14 cellular contexts compared by ENCODE assay signal in the genomic region with DNA sequence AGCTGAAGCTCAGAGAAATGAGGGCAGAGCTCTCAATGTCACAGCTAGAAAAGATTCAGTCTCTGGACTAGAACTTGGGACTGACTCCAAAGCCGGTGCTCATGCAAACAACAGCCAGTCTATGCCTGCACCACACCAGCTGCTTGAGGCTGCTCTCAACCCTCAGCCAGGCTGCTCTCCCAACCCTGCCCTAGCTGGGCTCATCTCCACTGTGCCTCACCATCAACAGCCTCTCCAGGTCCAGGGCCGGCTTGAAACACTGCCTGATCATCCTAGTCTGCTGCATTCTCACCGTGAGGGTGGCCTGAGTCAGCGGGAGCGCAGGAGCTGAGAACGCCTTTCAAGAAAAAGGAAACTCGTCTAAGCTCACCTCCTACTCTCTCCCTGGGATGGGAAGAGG.
DNase-seq lines count a peak whose midpoint lies in the region; ATAC-seq and TF ChIP-seq lines count a peak whose summit lies in the region.
"Had no signal": no experiment of that assay in that cellular context is flagged by ENCODE, and none has a peak within 500 bp of the region (broad histone marks: within the 10 kb centered on the region; RNA-seq: fewer than 3 reads in every experiment).

No MANE protein-coding gene starts in this region.

- TF ChIP-seq POLR2A in spleen (IDR thresholded peaks at IDR 0.05): no peak

- H3K4me3 ChIP-seq in dorsolateral prefrontal cortex (no peak overlapping the region), spleen (no peak overlapping the region)
- H3K4me3 ChIP-seq: GM23248, HAP-1 had no signal

- no peak for TF ChIP-seq CTCF in dorsolateral prefrontal cortex (IDR thresholded peaks at IDR 0.05 in 54 of 56, conservative IDR thresholded peaks at IDR 0.05 in 2 of 56; ENCODE audit: low read depth in 1 of 56, partially characterized antibody in 56 of 56)
- no peak for TF ChIP-seq CTCF in spleen (IDR thresholded peaks at IDR 0.05 in 8 of 11, conservative IDR thresholded peaks at IDR 0.05 in 3 of 11)

- peak overlapping the region in 40 of 59 donors; percentile 1 to 79 (median 57) for H3K27ac ChIP-seq in dorsolateral prefrontal cortex
- no peak overlapping the region for H3K27ac ChIP-seq in spleen
- H3K27ac ChIP-seq: C4-2B, GM23248 had no signal

- CTCF ChIA-PET in activated CD4-positive, alpha-beta T cell treated with anti-CD3 and anti-CD28 coated beads, Interleukin-2, amount 10 ng/mL, durations not matched to agents 7 days and 5 days (lab: Charles Lee): no interaction called here

- no peaks in the 10 kb centered on the region for H3K27me3 ChIP-seq in dorsolateral prefrontal cortex
- H3K27me3 ChIP-seq in spleen (replicated peaks in 1 of 7): peaks cover 0 to 22% (median 0%) of the 10 kb centered on the region in 7 donors

- no peaks in the 10 kb centered on the region for H3K36me3 ChIP-seq in spleen

- H3K4me3 Mint-ChIP-seq in activated CD4-positive, alpha-beta T cell treated with anti-CD3 and anti-CD28 coated beads, Interleukin-2, amount 10 ng/mL, durations not matched to agents 7 days and 5 days: no peak overlapping the region
- H3K4me3 Mint-ChIP-seq: CD4-positive, alpha-beta T cell had no signal

- no peaks in the 10 kb centered on the region for H3K4me1 ChIP-seq in spleen
- H3K4me1 ChIP-seq: Caco-2, HAP-1 had no signal

- 75 to 86% (median 77%) methylated on average over 7 of the region's 7 CpGs for whole genome bisulfite sequencing in spleen, 5 donors

- no peak for ATAC-seq in HG03521 (IDR thresholded peaks at IDR 0.05; ENCODE audit: unreplicated experiment)

- no peaks in the 10 kb centered on the region for H3K9me3 ChIP-seq in spleen
- H3K9me3 ChIP-seq: Caco-2, HAP-1 had no signal

- DNase-seq in dorsolateral prefrontal cortex: peak in 7 of 10 donors; percentile 53 to 76 (median 61)
- DNase-seq in occipital lobe (lab: John Stamatoyannopoulos, UW): peak; percentile 54
- DNase-seq in spleen: peak; percentile 28
- no peak for DNase-seq in activated CD4-positive, alpha-beta T cell treated with anti-CD3 and anti-CD28 coated beads, Interleukin-2, amount 10 ng/mL, durations not matched to agents 7 days and 5 days
- no peak for DNase-seq in NCI-H82 (lab: John Stamatoyannopoulos, UW)
- DNase-seq in NCI-H1105 (lab: John Stamatoyannopoulos, UW): no peak
- DNase-seq: ACHN; AML-193; Caco-2; CD4-positive, alpha-beta T cell; GM23248 had no signal

- intact Hi-C loops in dorsolateral prefrontal cortex (cut with DNase I): loop anchor here in 1 of 2 donors (10.0 kb wide), 1 partner anchor 76 kb away; no protein-coding TSS in a partner anchor
- intact Hi-C loops in spleen (cut with DNase I; ENCODE audit: low total_unique reads): no loop called here

- H3K4me1 Mint-ChIP-seq in activated CD4-positive, alpha-beta T cell treated with anti-CD3 and anti-CD28 coated beads, Interleukin-2, amount 10 ng/mL, durations not matched to agents 7 days and 5 days: no peaks in the 10 kb centered on the region

- H3K9me3 Mint-ChIP-seq in activated CD4-positive, alpha-beta T cell treated with anti-CD3 and anti-CD28 coated beads, Interleukin-2, amount 10 ng/mL, durations not matched to agents 7 days and 5 days: no peaks in the 10 kb centered on the region
- H3K9me3 Mint-ChIP-seq: CD4-positive, alpha-beta T cell had no signal

- POLR2A ChIA-PET in activated CD4-positive, alpha-beta T cell treated with anti-CD3 and anti-CD28 coated beads, Interleukin-2, amount 10 ng/mL, durations not matched to agents 7 days and 5 days (lab: Charles Lee): no interaction called here

- no peak overlapping the region for H3K27ac Mint-ChIP-seq in activated CD4-positive, alpha-beta T cell treated with anti-CD3 and anti-CD28 coated beads, Interleukin-2, amount 10 ng/mL, durations not matched to agents 7 days and 5 days
- H3K27ac Mint-ChIP-seq: CD4-positive, alpha-beta T cell had no signal

- H3K36me3 Mint-ChIP-seq in activated CD4-positive, alpha-beta T cell treated with anti-CD3 and anti-CD28 coated beads, Interleukin-2, amount 10 ng/mL, durations not matched to agents 7 days and 5 days (ENCODE audit: low read depth): no peaks in the 10 kb centered on the region

- H3K27me3 Mint-ChIP-seq in activated CD4-positive, alpha-beta T cell treated with anti-CD3 and anti-CD28 coated beads, Interleukin-2, amount 10 ng/mL, durations not matched to agents 7 days and 5 days: peaks cover 11% of the 10 kb centered on the region

Comparison
In these comparisons a context has a peak if more than half of its experiments do, and no peak if none do; other contexts are left out.
1. DNase-seq: peak in dorsolateral prefrontal cortex (7 of 10), occipital lobe (single experiment) and spleen (single experiment); none in activated CD4-positive, alpha-beta T cell treated with anti-CD3 and anti-CD28 coated beads, Interleukin-2, amount 10 ng/mL, durations not matched to agents 7 days and 5 days (single experiment), NCI-H82 (single experiment) and NCI-H1105 (single experiment).
2. H3K27ac ChIP-seq: peak in dorsolateral prefrontal cortex (40 of 59); none in spleen (0 of 8).